In genomic region chr9:106298997-106299396, GRCh38 we compare ENCODE assay signal across 20 cellular contexts.
"Had no signal": no experiment of that assay in that cellular context is flagged by ENCODE, and none has a peak within 500 bp of the region (broad histone marks: within the 10 kb centered on the region; RNA-seq: fewer than 3 reads in every experiment).

No MANE protein-coding gene starts in this region.

- H3K36me3 ChIP-seq: colonic mucosa, esophagus muscularis mucosa, gastroesophageal sphincter, heart left ventricle, left lung, lower lobe of right lung had no signal

- ATAC-seq: effector memory CD8-positive, alpha-beta T cell; foreskin keratinocyte; gastroesophageal sphincter; heart left ventricle; left cardiac atrium; left lung; left ventricle myocardium superior; lower lobe of right lung; mucosa of descending colon had no signal

- DNase-seq: colonic mucosa; cortex of kidney; effector CD8-positive, alpha-beta T cell; effector memory CD8-positive, alpha-beta T cell; foreskin keratinocyte; heart left ventricle; left cardiac atrium; left lung; left ventricle myocardium superior; lower lobe of right lung; mesenchymal stem cell; mucosa of descending colon; naive B cell had no signal

- H2AFZ ChIP-seq: hepatocyte had no signal

- FAIRE-seq: endothelial cell of umbilical vein, frontal cortex, islet of Langerhans, keratinocyte had no signal

- H3K4me1 ChIP-seq: colonic mucosa, esophagus muscularis mucosa, foreskin keratinocyte, gastroesophageal sphincter, heart left ventricle, left lung, lower lobe of right lung had no signal

- H3K4me2 ChIP-seq: hepatocyte had no signal

- H3K9me3 ChIP-seq: colonic mucosa, esophagus muscularis mucosa, gastroesophageal sphincter, heart left ventricle, left lung, lower lobe of right lung, mucosa of descending colon had no signal

- H3K79me2 ChIP-seq: hepatocyte had no signal

- H3K27me3 ChIP-seq: colonic mucosa, esophagus muscularis mucosa, foreskin keratinocyte, gastroesophageal sphincter, heart left ventricle, hepatocyte, left lung had no signal

- H3K27ac ChIP-seq: colonic mucosa, esophagus muscularis mucosa, foreskin keratinocyte, gastroesophageal sphincter, heart left ventricle, hepatocyte, left lung, lower lobe of right lung had no signal

- H3K4me3 ChIP-seq: colonic mucosa, esophagus muscularis mucosa, gastroesophageal sphincter, heart left ventricle, hepatocyte, left lung, lower lobe of right lung, mucosa of descending colon had no signal
